ENCODE assay signal across 16 cellular contexts in the genomic region with DNA sequence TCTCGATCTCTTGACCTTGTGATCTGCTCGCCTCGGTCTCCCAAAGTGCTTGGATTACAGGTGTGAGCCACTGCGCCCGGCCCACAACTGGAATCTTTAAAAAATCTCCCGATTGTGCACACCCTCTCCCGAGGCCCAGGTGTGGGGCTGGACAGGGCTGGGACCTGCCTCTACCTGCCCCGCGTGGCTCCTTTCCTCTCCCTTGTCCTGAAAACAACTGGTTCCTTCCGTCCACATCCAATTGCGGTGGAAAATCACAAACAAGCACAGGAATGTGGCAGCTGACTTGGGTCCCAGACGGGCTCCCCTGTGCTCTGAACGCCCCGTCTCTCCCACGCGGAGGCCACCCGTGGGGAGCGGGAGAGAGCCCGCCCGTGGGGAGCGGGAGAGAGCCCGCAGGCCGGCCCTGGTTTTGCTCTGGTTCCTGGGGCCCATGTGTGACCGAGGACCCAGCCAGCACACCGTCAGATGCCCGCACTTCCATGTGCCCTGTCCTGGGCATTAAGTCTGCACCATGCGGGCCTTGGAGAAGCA. TPM values are rescaled to one million over a fixed set of nuclear protein-coding genes. Genes with fewer than 3 reads are reported as not detected.
A peak's percentile ranks its signal among the peaks of the same experiment; 100 is the strongest.
DNase-seq lines count a peak whose midpoint lies in the region; ATAC-seq and TF ChIP-seq lines count a peak whose summit lies in the region.
"Had no signal": no experiment of that assay in that cellular context is flagged by ENCODE, and none has a peak within 500 bp of the region (broad histone marks: within the 10 kb centered on the region; RNA-seq: fewer than 3 reads in every experiment).

No MANE protein-coding gene starts in this region.

- H3K27ac ChIP-seq in esophagus muscularis mucosa (replicated peaks in 1 of 4) (peak overlapping the region; percentile 84 to 90 (median 86)), neural progenitor cell (no peak overlapping the region), tibial nerve (peak overlapping the region in 3 of 4 donors; percentile 45 to 89 (median 60))
- H3K27ac ChIP-seq: A549, cardiac muscle cell, neutrophil had no signal

- 83% methylated on average over 24 of the region's 27 CpGs for WGBS in esophagus muscularis mucosa
- 87 to 92% methylated on average over 23 to 27 of the region's 27 CpGs for WGBS in tibial nerve, 2 donors

- H4K20me1 ChIP-seq in neural progenitor cell (ENCODE audit: low read depth): no peaks in the 10 kb centered on the region

- H3K27me3 ChIP-seq in esophagus muscularis mucosa (no peaks in the 10 kb centered on the region), neural progenitor cell (no peaks in the 10 kb centered on the region), tibial nerve (no peaks in the 10 kb centered on the region)
- H3K27me3 ChIP-seq: cardiac muscle cell had no signal

- peaks cover 0 to 9% (median 4%) of the 10 kb centered on the region in 4 donors for H3K36me3 ChIP-seq in esophagus muscularis mucosa
- no peaks in the 10 kb centered on the region for H3K36me3 ChIP-seq in neural progenitor cell
- H3K36me3 ChIP-seq in tibial nerve: peaks cover 0 to 14% (median 0%) of the 10 kb centered on the region in 3 donors
- H3K36me3 ChIP-seq: cardiac muscle cell, neutrophil had no signal

- no peaks in the 10 kb centered on the region for H3K79me2 ChIP-seq in neural progenitor cell (ENCODE audit: low read depth)

- CTCF ChIA-PET in activated naive CD4-positive, alpha-beta T cell treated with anti-CD3 and anti-CD28 coated beads, Interleukin-2, amount 10 ng/mL, durations not matched to agents 7 days and 5 days (lab: Charles Lee): no interaction called here

- TF ChIP-seq CTCF in esophagus muscularis mucosa (IDR thresholded peaks at IDR 0.05) (no peak), neural progenitor cell (IDR thresholded peaks at IDR 0.05) (no peak), tibial nerve (IDR thresholded peaks at IDR 0.05) (no peak), omental fat pad (IDR thresholded peaks at IDR 0.05) (no peak)

- no peaks in the 10 kb centered on the region for H3K9me3 ChIP-seq in esophagus muscularis mucosa
- no peaks in the 10 kb centered on the region for H3K9me3 ChIP-seq in neural progenitor cell (ENCODE audit: low read depth)
- no peaks in the 10 kb centered on the region for H3K9me3 ChIP-seq in tibial nerve
- H3K9me3 ChIP-seq: A549, neutrophil had no signal

- H3K9ac ChIP-seq in neural progenitor cell: no peak overlapping the region

- no peak overlapping the region for H3K4me3 Mint-ChIP-seq in activated naive CD4-positive, alpha-beta T cell treated with anti-CD3 and anti-CD28 coated beads, Interleukin-2, amount 50 U/mL, for 24 hours
- no peak overlapping the region for H3K4me3 Mint-ChIP-seq in activated naive CD4-positive, alpha-beta T cell treated with anti-CD3 and anti-CD28 coated beads, Interleukin-2, amount 10 ng/mL, durations not matched to agents 7 days and 5 days
- peak overlapping the region; percentile 33 for H3K4me3 Mint-ChIP-seq in neural progenitor cell
- H3K4me3 Mint-ChIP-seq in stimulated activated naive B cell treated with anti-CD40 and anti-IgM and Interleukin-4, amounts not matched to agents 10 μg/mL and 1 μg/mL and 100 μg/mL, for 72 hours: no peak overlapping the region
- H3K4me3 Mint-ChIP-seq: activated T-helper 1 cell treated with anti-CD3 and anti-CD28 coated beads, Interleukin-12 subunit alpha, Interleukin-12 subunit beta, Interleukin-2, Interleukin-4 antibody, amounts not matched to agents 30 ng/mL and 10 ng/mL and 1 ng/mL, durations not matched to agents 14 hours and 24 hours and 36 hours had no signal

- H3K9me3 Mint-ChIP-seq in activated naive CD4-positive, alpha-beta T cell treated with anti-CD3 and anti-CD28 coated beads, Interleukin-2, amount 50 U/mL, for 24 hours: no peaks in the 10 kb centered on the region
- H3K9me3 Mint-ChIP-seq in activated naive CD4-positive, alpha-beta T cell treated with anti-CD3 and anti-CD28 coated beads, Interleukin-2, amount 10 ng/mL, durations not matched to agents 7 days and 5 days: no peaks in the 10 kb centered on the region
- no peaks in the 10 kb centered on the region for H3K9me3 Mint-ChIP-seq in neural progenitor cell
- no peaks in the 10 kb centered on the region for H3K9me3 Mint-ChIP-seq in stimulated activated naive B cell treated with anti-CD40 and anti-IgM and Interleukin-4, amounts not matched to agents 10 μg/mL and 1 μg/mL and 100 μg/mL, for 72 hours
- H3K9me3 Mint-ChIP-seq: activated T-helper 1 cell treated with anti-CD3 and anti-CD28 coated beads, Interleukin-12 subunit alpha, Interleukin-12 subunit beta, Interleukin-2, Interleukin-4 antibody, amounts not matched to agents 30 ng/mL and 10 ng/mL and 1 ng/mL, durations not matched to agents 14 hours and 24 hours and 36 hours had no signal

- TF ChIP-seq POLR2A in esophagus muscularis mucosa (IDR thresholded peaks at IDR 0.05; ENCODE audit: low read depth) (no peak), tibial nerve (IDR thresholded peaks at IDR 0.05) (no peak)

- no peak overlapping the region for H2AFZ ChIP-seq in neural progenitor cell (replicated peaks)

- DNase-seq in activated naive CD4-positive, alpha-beta T cell treated with anti-CD3 and anti-CD28 coated beads, Interleukin-2, amount 10 ng/mL, durations not matched to agents 7 days and 5 days: no peak
- DNase-seq in esophagus muscularis mucosa (ENCODE audit: extremely low spot score) (no peak), neural progenitor cell (ENCODE audit: low spot score) (no peak), tibial nerve (ENCODE audit: low spot score in 2 of 2) (no peak), NCI-H526 treated with DMSO at 0.1 percent for 48 hours (lab: John Stamatoyannopoulos, UW) (no peak), omental fat pad (ENCODE audit: low spot score) (no peak)
- DNase-seq in stimulated activated naive B cell treated with anti-CD40 and anti-IgM and Interleukin-4, amounts not matched to agents 10 μg/mL and 1 μg/mL and 100 μg/mL, for 72 hours: no peak
- DNase-seq: activated CD4-positive, alpha-beta T cell treated with anti-CD3 and anti-CD28 coated beads for 4 hours; NCI-H2029 treated with DMSO at 0.1 percent for 48 hours; stimulated activated naive CD4-positive, alpha-beta T cell treated with Interleukin-2 at 50 U/mL for 16 hours; SW 1271 had no signal

- H3K4me1 ChIP-seq in esophagus muscularis mucosa: peaks cover 53 to 76% (median 54%) of the 10 kb centered on the region in 4 donors
- H3K4me1 ChIP-seq in neural progenitor cell: no peaks in the 10 kb centered on the region
- H3K4me1 ChIP-seq in tibial nerve: peaks cover 0 to 48% (median 4%) of the 10 kb centered on the region in 4 donors
- H3K4me1 ChIP-seq: A549 had no signal

- peaks cover 51% of the 10 kb centered on the region for H3K4me1 Mint-ChIP-seq in activated naive CD4-positive, alpha-beta T cell treated with anti-CD3 and anti-CD28 coated beads, Interleukin-2, amount 50 U/mL, for 24 hours
- H3K4me1 Mint-ChIP-seq in activated naive CD4-positive, alpha-beta T cell treated with anti-CD3 and anti-CD28 coated beads, Interleukin-2, amount 10 ng/mL, durations not matched to agents 7 days and 5 days: peaks cover 57% of the 10 kb centered on the region
- peaks cover 8% of the 10 kb centered on the region for H3K4me1 Mint-ChIP-seq in neural progenitor cell
- peaks cover 19 to 20% of the 10 kb centered on the region in 2 donors for H3K4me1 Mint-ChIP-seq in stimulated activated naive B cell treated with anti-CD40 and anti-IgM and Interleukin-4, amounts not matched to agents 10 μg/mL and 1 μg/mL and 100 μg/mL, for 72 hours

- H3K4me3 ChIP-seq in esophagus muscularis mucosa: peak overlapping the region in 3 of 4 donors; percentile 65 to 71 (median 65)
- H3K4me3 ChIP-seq in neural progenitor cell: no peak overlapping the region
- H3K4me3 ChIP-seq in tibial nerve: peak overlapping the region in 1 of 4 donors; percentile 6
- H3K4me3 ChIP-seq: A549, cardiac muscle cell had no signal

- intact Hi-C loops in esophagus muscularis mucosa (cut with DNase I): no loop called here

- ATAC-seq in omental fat pad (ENCODE audit: low FRiP score): no peak
- no peak for ATAC-seq in stimulated activated naive B cell treated with anti-CD40 and anti-IgM and Interleukin-4, amounts not matched to agents 10 μg/mL and 1 μg/mL and 100 μg/mL, for 72 hours (replicated peaks)
- ATAC-seq: A549 had no signal

- no peaks in the 10 kb centered on the region for H3F3A ChIP-seq in neural progenitor cell (ENCODE audit: low read depth)

- peaks cover 2% of the 10 kb centered on the region for H3K36me3 Mint-ChIP-seq in activated naive CD4-positive, alpha-beta T cell treated with anti-CD3 and anti-CD28 coated beads, Interleukin-2, amount 50 U/mL, for 24 hours
- peaks cover 10% of the 10 kb centered on the region for H3K36me3 Mint-ChIP-seq in activated naive CD4-positive, alpha-beta T cell treated with anti-CD3 and anti-CD28 coated beads, Interleukin-2, amount 10 ng/mL, durations not matched to agents 7 days and 5 days
- H3K36me3 Mint-ChIP-seq in neural progenitor cell: no peaks in the 10 kb centered on the region
- H3K36me3 Mint-ChIP-seq in stimulated activated naive B cell treated with anti-CD40 and anti-IgM and Interleukin-4, amounts not matched to agents 10 μg/mL and 1 μg/mL and 100 μg/mL, for 72 hours: no peaks in the 10 kb centered on the region

- H3K27ac Mint-ChIP-seq in activated naive CD4-positive, alpha-beta T cell treated with anti-CD3 and anti-CD28 coated beads, Interleukin-2, amount 50 U/mL, for 24 hours: peak overlapping the region; percentile 79
- no peak overlapping the region for H3K27ac Mint-ChIP-seq in activated naive CD4-positive, alpha-beta T cell treated with anti-CD3 and anti-CD28 coated beads, Interleukin-2, amount 10 ng/mL, durations not matched to agents 7 days and 5 days
- H3K27ac Mint-ChIP-seq in neural progenitor cell: no peak overlapping the region
- no peak overlapping the region for H3K27ac Mint-ChIP-seq in stimulated activated naive B cell treated with anti-CD40 and anti-IgM and Interleukin-4, amounts not matched to agents 10 μg/mL and 1 μg/mL and 100 μg/mL, for 72 hours
- H3K27ac Mint-ChIP-seq: activated T-helper 1 cell treated with anti-CD3 and anti-CD28 coated beads, Interleukin-12 subunit alpha, Interleukin-12 subunit beta, Interleukin-2, Interleukin-4 antibody, amounts not matched to agents 30 ng/mL and 10 ng/mL and 1 ng/mL, durations not matched to agents 14 hours and 24 hours and 36 hours had no signal

- TF ChIP-seq EP300 in esophagus muscularis mucosa (IDR thresholded peaks at IDR 0.05) (no peak), tibial nerve (IDR thresholded peaks at IDR 0.05) (no peak)

- no peaks in the 10 kb centered on the region for H3K27me3 Mint-ChIP-seq in activated naive CD4-positive, alpha-beta T cell treated with anti-CD3 and anti-CD28 coated beads, Interleukin-2, amount 50 U/mL, for 24 hours
- no peaks in the 10 kb centered on the region for H3K27me3 Mint-ChIP-seq in activated naive CD4-positive, alpha-beta T cell treated with anti-CD3 and anti-CD28 coated beads, Interleukin-2, amount 10 ng/mL, durations not matched to agents 7 days and 5 days
- H3K27me3 Mint-ChIP-seq in neural progenitor cell (ENCODE audit: insufficient read depth, low read depth): no peaks in the 10 kb centered on the region
- peaks cover 0 to 20% of the 10 kb centered on the region in 2 donors for H3K27me3 Mint-ChIP-seq in stimulated activated naive B cell treated with anti-CD40 and anti-IgM and Interleukin-4, amounts not matched to agents 10 μg/mL and 1 μg/mL and 100 μg/mL, for 72 hours

- no peak overlapping the region for H3K4me2 ChIP-seq in neural progenitor cell
- H3K4me2 ChIP-seq: A549 had no signal

RNA-seq across cellular contexts. Expression of gene TMEM204, which starts 3.0 kb away (rescaled TPM):
- total RNA-seq in esophagus muscularis mucosa (10 to 100 TPM; 39.5 to 75.0 (median 57.1) TPM), neural progenitor cell (ENCODE audit: low replicate concordance) (not detected in 2 replicates), tibial nerve (10 to 100 TPM; 46.3 to 53.7 (median 48.9) TPM), omental fat pad (100 to 1,000 TPM in 1 of 4 donors, 10 to 100 TPM in 3; 21.4 to 141 (median 41.7) TPM)

RNA-seq across cellular contexts. Expression of gene TELO2, which starts 37.3 kb away (rescaled TPM):
- total RNA-seq in esophagus muscularis mucosa (10 to 100 TPM; 14.1 to 27.7 (median 18.4) TPM), neural progenitor cell (ENCODE audit: low replicate concordance) (18.3 and 58.4 TPM in 2 replicates), tibial nerve (10 to 100 TPM; 37.1 to 84.6 (median 45.3) TPM), omental fat pad (10 to 100 TPM; 12.7 to 38.5 (median 22.2) TPM)

RNA-seq across cellular contexts. Expression of gene PTX4, which starts 41.7 kb away (rescaled TPM):
- total RNA-seq in esophagus muscularis mucosa (under 1 TPM in 3 of 4 donors, not detected in 1; 0.39 to 0.75 (median 0.66) TPM), neural progenitor cell (ENCODE audit: low replicate concordance) (not detected in 2 replicates), tibial nerve (not detected), omental fat pad (not detected)
- total RNA-seq: activated T-helper 1 cell treated with anti-CD3 and anti-CD28 coated beads, Interleukin-12 subunit alpha, Interleukin-12 subunit beta, Interleukin-2, Interleukin-4 antibody, amounts not matched to agents 30 ng/mL and 10 ng/mL and 1 ng/mL, durations not matched to agents 14 hours and 24 hours and 36 hours had no signal

RNA-seq across cellular contexts. Expression of gene CLCN7, which starts 55.6 kb away (rescaled TPM):
- total RNA-seq in esophagus muscularis mucosa: 100 to 1,000 TPM in 1 of 4 donors, 10 to 100 TPM in 3; 41.5 to 130 (median 71.9) TPM
- 11.5 and 33.4 TPM in 2 replicates for total RNA-seq in neural progenitor cell (ENCODE audit: low replicate concordance)
- total RNA-seq in tibial nerve: 100 to 1,000 TPM in 2 of 4 donors, 10 to 100 TPM in 2; 38.7 to 136 (median 73.1) TPM
- 10 to 100 TPM; 42.6 to 62.3 (median 52.2) TPM for total RNA-seq in omental fat pad

Comparison
In these comparisons a context has a peak if more than half of its experiments do, and no peak if none do; other contexts are left out.
1. RNA of gene TMEM204, which starts 3.0 kb away (total RNA-seq): 21.4 to 141 TPM in omental fat pad, 39.5 to 75.0 TPM in esophagus muscularis mucosa and 46.3 to 53.7 TPM in tibial nerve; not detected in neural progenitor cell; every median in the first group is over 10 times any median in the second.